Comparison of ENCODE assay signal across 26 cellular contexts in genomic region chr4:899556-899906, GRCh38.
"Had no signal": no experiment of that assay in that cellular context is flagged by ENCODE, and none has a peak within 500 bp of the region (broad histone marks: within the 10 kb centered on the region; RNA-seq: fewer than 3 reads in every experiment).

No MANE protein-coding gene starts in this region.

- H3K27me3 ChIP-seq: ascending aorta, body of pancreas, Peyer's patch had no signal

- FAIRE-seq: K562 had no signal

- H3K9me3 ChIP-seq: ascending aorta, body of pancreas, Peyer's patch had no signal

- H3K4me1 ChIP-seq: ascending aorta, body of pancreas, Peyer's patch had no signal

- H3K27me3 Mint-ChIP-seq: activated naive CD8-positive, alpha-beta T cell treated with anti-CD3 and anti-CD28 coated beads, Interleukin-2, amount 50 U/mL, for 24 hours; activated T-cell treated with anti-CD3 and anti-CD28 coated beads, Interleukin-2, amount 50 U/mL, for 24 hours had no signal

- H3K27ac ChIP-seq: ascending aorta, body of pancreas, Peyer's patch, RWPE1 had no signal

- H3K4me3 ChIP-seq: ascending aorta, body of pancreas, K562, Peyer's patch had no signal

- H3K4me1 Mint-ChIP-seq: activated naive CD8-positive, alpha-beta T cell treated with anti-CD3 and anti-CD28 coated beads, Interleukin-2, amount 50 U/mL, for 24 hours had no signal

- ATAC-seq: activated CD8-positive, alpha-beta T cell treated with anti-CD3 and anti-CD28 coated beads, Interleukin-2, amount 10 ng/mL, durations not matched to agents 7 days and 5 days; activated naive CD4-positive, alpha-beta T cell treated with anti-CD3 and anti-CD28 coated beads, Interleukin-2, amount 50 U/mL, for 72 hours; activated naive CD8-positive, alpha-beta T cell treated with anti-CD3 and anti-CD28 coated beads, Interleukin-2, amount 50 U/mL, for 24 hours; body of pancreas; K562 had no signal

- H3K9me3 Mint-ChIP-seq: activated naive CD4-positive, alpha-beta T cell treated with anti-CD3 and anti-CD28 coated beads, Interleukin-2, amount 50 U/mL, for 72 hours; activated naive CD8-positive, alpha-beta T cell treated with anti-CD3 and anti-CD28 coated beads, Interleukin-2, amount 50 U/mL, for 24 hours; activated T-cell treated with anti-CD3 and anti-CD28 coated beads, Interleukin-2, amount 50 U/mL, for 24 hours; T-helper 1 cell treated with Interleukin-12 subunit alpha and Interleukin-12 subunit beta and Interleukin-4 antibody, amounts not matched to agents 30 μg/mL and 1 μg/mL, for 36 hours had no signal

- H3K4me3 Mint-ChIP-seq: activated CD8-positive, alpha-beta T cell treated with anti-CD3 and anti-CD28 coated beads, Interleukin-2, amount 10 ng/mL, durations not matched to agents 7 days and 5 days; activated naive CD8-positive, alpha-beta T cell treated with anti-CD3 and anti-CD28 coated beads, Interleukin-2, amount 50 U/mL, for 24 hours; activated T-cell treated with anti-CD3 and anti-CD28 coated beads, Interleukin-2, amount 50 U/mL, for 24 hours; T-helper 1 cell treated with Interleukin-12 subunit alpha and Interleukin-12 subunit beta and Interleukin-4 antibody, amounts not matched to agents 30 μg/mL and 1 μg/mL, for 36 hours had no signal

- DNase-seq: activated CD4-positive, alpha-beta T cell treated with anti-CD3 and anti-CD28 coated beads for 48 hours; activated CD4-positive, alpha-beta T cell treated with anti-CD3 and anti-CD28 coated beads, Interleukin-2, amount 50 U/mL, for 4 hours; activated CD4-positive, CD25-positive, alpha-beta regulatory T cell treated with anti-CD3 and anti-CD28 coated beads, Interleukin-2, amount 50 U/mL, for 72 hours; activated CD8-positive, alpha-beta memory T cell treated with anti-CD3 and anti-CD28 coated beads, Interleukin-2, amount 50 U/mL, for 48 hours; activated CD8-positive, alpha-beta T cell treated with anti-CD3 and anti-CD28 coated beads, Interleukin-2, amount 10 ng/mL, durations not matched to agents 7 days and 5 days; activated effector memory CD4-positive, alpha-beta T cell treated with anti-CD3 and anti-CD28 coated beads, Interleukin-2, amount 50 U/mL, for 16 hours; activated naive CD4-positive, alpha-beta T cell treated with Interleukin-2 at 50 U/mL for 16 hours; activated naive CD8-positive, alpha-beta T cell treated with anti-CD3 and anti-CD28 coated beads, Interleukin-2, amount 50 U/mL, for 24 hours; activated T-cell treated with anti-CD3 and anti-CD28 coated beads, Interleukin-2, amount 50 U/mL, for 24 hours; amniotic stem cell; Karpas-422; MM.1S; NCI-H1105 treated with DMSO at 0.1 percent for 48 hours; NCI-H1436 treated with DMSO at 0.1 percent for 48 hours; NCI-H187; NCI-H2081; NCI-H510A treated with DMSO at 0.1 percent for 48 hours; NCI-H69; Peyer's patch; SHP77 treated with DMSO at 0.1 percent for 48 hours had no signal

- H3K27ac Mint-ChIP-seq: activated CD8-positive, alpha-beta T cell treated with anti-CD3 and anti-CD28 coated beads, Interleukin-2, amount 10 ng/mL, durations not matched to agents 7 days and 5 days; activated naive CD8-positive, alpha-beta T cell treated with anti-CD3 and anti-CD28 coated beads, Interleukin-2, amount 50 U/mL, for 24 hours; activated T-cell treated with anti-CD3 and anti-CD28 coated beads, Interleukin-2, amount 50 U/mL, for 24 hours; T-helper 1 cell treated with Interleukin-12 subunit alpha and Interleukin-12 subunit beta and Interleukin-4 antibody, amounts not matched to agents 30 μg/mL and 1 μg/mL, for 36 hours had no signal
